ENCODE assay signal across 9 cellular contexts in genomic region chr10:98339790-98340189, GRCh38.
DNase-seq lines count a peak whose midpoint lies in the region; ATAC-seq lines count a peak whose summit lies in the region.
"Had no signal": no experiment of that assay in that cellular context is flagged by ENCODE, and none has a peak within 500 bp of the region (broad histone marks: within the 10 kb centered on the region; RNA-seq: fewer than 3 reads in every experiment).

No MANE protein-coding gene starts in this region.

- peaks cover 0 to 22% of the 10 kb centered on the region in 2 donors for H3K4me1 ChIP-seq in naive thymus-derived CD4-positive, alpha-beta T cell (ENCODE audit: control insufficient read depth in 2 of 2, insufficient read depth in 2 of 2, low read length in 2 of 2)

- no peak overlapping the region for H3K4me3 Mint-ChIP-seq in naive thymus-derived CD4-positive, alpha-beta T cell

- CTCF ChIA-PET in naive thymus-derived CD4-positive, alpha-beta T cell (lab: Charles Lee): no interaction called here

- H3K27ac ChIP-seq in naive thymus-derived CD4-positive, alpha-beta T cell (ENCODE audit: low read depth, low read length): no peak overlapping the region
- H3K27ac ChIP-seq: HL-60 had no signal

- H3K9me3 ChIP-seq in naive thymus-derived CD4-positive, alpha-beta T cell (ENCODE audit: control insufficient read depth in 2 of 3, low read length in 3 of 3): no peaks in the 10 kb centered on the region

- H3K4me1 Mint-ChIP-seq in naive thymus-derived CD4-positive, alpha-beta T cell: peaks cover 0 to 7% (median 0%) of the 10 kb centered on the region in 7 donors

- peaks cover 17 to 44% (median 27%) of the 10 kb centered on the region in 5 donors for H3K27me3 Mint-ChIP-seq in naive thymus-derived CD4-positive, alpha-beta T cell

- H3K9me3 Mint-ChIP-seq in naive thymus-derived CD4-positive, alpha-beta T cell: peaks cover 0 to 3% (median 0%) of the 10 kb centered on the region in 11 donors

- intact Hi-C loops in naive thymus-derived CD4-positive, alpha-beta T cell (cut with micrococcal nuclease): loop anchor here in 1 of 2 donors (10.0 kb wide), 1 partner anchor 165 kb away; no protein-coding TSS in a partner anchor

- ATAC-seq in GM21526 (IDR thresholded peaks at IDR 0.05; ENCODE audit: low FRiP score, unreplicated experiment) (peak; percentile 83), HG03432 (IDR thresholded peaks at IDR 0.05; ENCODE audit: unreplicated experiment) (peak; percentile 87)
- peak; percentile 54 for ATAC-seq in naive thymus-derived CD4-positive, alpha-beta T cell

- H3K27ac Mint-ChIP-seq in naive thymus-derived CD4-positive, alpha-beta T cell: no peak overlapping the region

- peak; percentile 73 for DNase-seq in NCI-H510A treated with DMSO at 0.1 percent for 48 hours (lab: John Stamatoyannopoulos, UW)
- DNase-seq in NCI-H510A (lab: John Stamatoyannopoulos, UW): no peak
- no peak for DNase-seq in naive thymus-derived CD4-positive, alpha-beta T cell
- no peak for DNase-seq in iPS-NIHi7 (ENCODE audit: extremely low spot score)
- DNase-seq in activated CD4-positive, alpha-beta T cell treated with anti-CD3 and anti-CD28 coated beads for 4 hours: no peak
- DNase-seq in NCI-H2081 (lab: John Stamatoyannopoulos, UW): no peak

- peaks cover 0 to 3% (median 0%) of the 10 kb centered on the region in 5 donors for H3K36me3 Mint-ChIP-seq in naive thymus-derived CD4-positive, alpha-beta T cell

- H3K27me3 ChIP-seq in naive thymus-derived CD4-positive, alpha-beta T cell (ENCODE audit: control insufficient read depth in 2 of 2, insufficient read depth in 2 of 2, low read length in 2 of 2): no peaks in the 10 kb centered on the region

- H3K36me3 ChIP-seq in naive thymus-derived CD4-positive, alpha-beta T cell (ENCODE audit: control insufficient read depth in 2 of 3, insufficient read depth in 3 of 3, low read length in 3 of 3): no peaks in the 10 kb centered on the region

- POLR2A ChIA-PET in naive thymus-derived CD4-positive, alpha-beta T cell (lab: Charles Lee): no interaction called here

- H3K4me3 ChIP-seq in naive thymus-derived CD4-positive, alpha-beta T cell (ENCODE audit: low read length): no peak overlapping the region
